Comparison of ENCODE assay signal across 28 cellular contexts in genomic region chr2:204205548-204205947, GRCh38.
DNase-seq lines count a peak whose midpoint lies in the region; ATAC-seq, FAIRE-seq and TF ChIP-seq lines count a peak whose summit lies in the region.
"Had no signal": no experiment of that assay in that cellular context is flagged by ENCODE, and none has a peak within 500 bp of the region (broad histone marks: within the 10 kb centered on the region; RNA-seq: fewer than 3 reads in every experiment).

No MANE protein-coding gene starts in this region.

- no peak for TF ChIP-seq POLR2A in H1 (IDR thresholded peaks at IDR 0.05; ENCODE audit: control extremely low read depth in 1 of 2, low read depth in 2 of 2, low read length in 2 of 2)

- H2AFZ ChIP-seq in H1 (ENCODE audit: low read length): no peak overlapping the region
- H2AFZ ChIP-seq: PC-9 had no signal

- H2BK5ac ChIP-seq in H1 (ENCODE audit: low read depth, low read length): no peak overlapping the region

- no peak overlapping the region for H3K18ac ChIP-seq in H1 (ENCODE audit: extremely low read depth, low read length)

- H3K4me3 ChIP-seq in HUES6 (ENCODE audit: low read depth, low read length): peak overlapping the region; percentile 21
- peak overlapping the region in 2 of 4 experiments; percentile 6 to 17; a peak in 1 of 8 replicates for H3K4me3 ChIP-seq in H1 (ENCODE audit: extremely low read depth in 1 of 4, insufficient read depth in 2 of 4, low read depth in 3 of 4, low read length in 4 of 4)
- H3K4me3 ChIP-seq: A549, left lung, PC-9, tibial artery had no signal

- no peak overlapping the region for H2AK5ac ChIP-seq in H1 (ENCODE audit: low read depth, low read length)

- DNase-seq in D341Med (ENCODE audit: low spot score): peak; percentile 82
- DNase-seq in H1 (ENCODE audit: low read depth in 1 of 2, low spot score in 2 of 2): peak; percentile 56 to 82
- DNase-seq in left kidney (ENCODE audit: low read depth, low spot score): peak; percentile 81
- no peak for DNase-seq in NCI-H2029 treated with DMSO at 0.1 percent for 48 hours (lab: John Stamatoyannopoulos, UW)
- no peak for DNase-seq in KBM-7
- DNase-seq: activated CD4-positive, alpha-beta memory T cell treated with anti-CD3 and anti-CD28 coated beads for 36 hours; activated CD4-positive, CD25-positive, alpha-beta regulatory T cell; activated CD8-positive, alpha-beta memory T cell treated with anti-CD3 and anti-CD28 coated beads, Interleukin-2, amount 50 U/mL, for 4 hours; activated naive CD4-positive, alpha-beta T cell treated with anti-CD3 and anti-CD28 coated beads, Interleukin-2, amount 50 U/mL, for 16 hours; amygdala; erythroblast; head of caudate nucleus; immature natural killer cell; left lung; MV-4-11; NCI-H510A; nucleus accumbens; PC-9; SHP77; SW 1271; T1000; tibial artery had no signal

- no peak overlapping the region for H3K4ac ChIP-seq in H1 (replicated peaks; ENCODE audit: insufficient read length, low read depth, low read length)

- in situ Hi-C loops in KBM-7 (cut with MboI; ENCODE audit: low pct_unique_long_range_greater_than_20kb, low sequenced_read_pairs): no loop called here

- H3K9ac ChIP-seq in HUES6 (ENCODE audit: low read length) (peak overlapping the region; percentile 62), H1 (replicated peaks in 1 of 4; ENCODE audit: extremely low read depth in 1 of 4, low read depth in 3 of 4, low read length in 3 of 4) (no peak overlapping the region)

- ATAC-seq in HG02763 (IDR thresholded peaks at IDR 0.05; ENCODE audit: unreplicated experiment): no peak
- no peak for ATAC-seq in HG03571 (IDR thresholded peaks at IDR 0.05; ENCODE audit: unreplicated experiment)
- ATAC-seq: A549, left lung had no signal

- no peak overlapping the region for H4K5ac ChIP-seq in H1 (ENCODE audit: insufficient read length, low read depth, low read length)

- H3K79me2 ChIP-seq in H1 (ENCODE audit: control insufficient read depth in 1 of 2, insufficient read depth in 2 of 2, low read length in 2 of 2): no peaks in the 10 kb centered on the region

- no peak overlapping the region for H2BK12ac ChIP-seq in H1 (ENCODE audit: low read depth, low read length)

- no peak; a peak in 1 of 3 replicates for TF ChIP-seq EP300 in H1 (IDR thresholded peaks at IDR 0.05; ENCODE audit: borderline replicate concordance in 1 of 2, low read depth in 2 of 2, low read length in 2 of 2)

- no peak overlapping the region for H3K56ac ChIP-seq in H1 (replicated peaks; ENCODE audit: insufficient read length, low read depth, low read length)

- H3K9me3 ChIP-seq in HUES6 (ENCODE audit: control insufficient read depth, insufficient read depth, low read depth, low read length): peaks cover 3% of the 10 kb centered on the region; the same call in 1 of the 2 replicates
- H3K9me3 ChIP-seq in H1 (ENCODE audit: insufficient read depth in 2 of 2, low read depth in 1 of 2, low read length in 1 of 2): no peaks in the 10 kb centered on the region
- H3K9me3 ChIP-seq: A549, left lung, tibial artery had no signal

- H3K4me2 ChIP-seq in H1 (ENCODE audit: insufficient read depth in 1 of 2, low read depth in 2 of 2, low read length in 2 of 2): peak overlapping the region; percentile 22 to 33; a peak in 2 of 4 replicates
- H3K4me2 ChIP-seq: A549, PC-9 had no signal

- H2BK120ac ChIP-seq in H1 (replicated peaks; ENCODE audit: low read depth, low read length): no peak overlapping the region

- peaks cover 25% of the 10 kb centered on the region for H3K4me1 ChIP-seq in HUES6 (ENCODE audit: control insufficient read depth, insufficient read depth, low read length)
- H3K4me1 ChIP-seq in H1 (replicated peaks in 1 of 4; ENCODE audit: control insufficient read depth in 3 of 4, insufficient read depth in 4 of 4, low read length in 3 of 4): peaks cover 0 to 7% (median 3%) of the 10 kb centered on the region in 4 experiments; a peak in 4 of 7 replicates
- H3K4me1 ChIP-seq: A549, left lung, tibial artery had no signal

- no peak overlapping the region for H3K23ac ChIP-seq in H1 (ENCODE audit: insufficient read length)

- no peak overlapping the region for H4K91ac ChIP-seq in H1 (replicated peaks; ENCODE audit: insufficient read length, low read length)

- no peak overlapping the region for H3K14ac ChIP-seq in H1 (ENCODE audit: insufficient read length)

- H3K27me3 ChIP-seq in HUES6 (ENCODE audit: control insufficient read depth, insufficient read depth, low read length): no peaks in the 10 kb centered on the region
- peaks cover 1 to 9% (median 4%) of the 10 kb centered on the region in 4 experiments; a peak in 5 of 7 replicates for H3K27me3 ChIP-seq in H1 (replicated peaks in 1 of 4; ENCODE audit: control insufficient read depth in 3 of 4, extremely low read depth in 1 of 4, insufficient read depth in 3 of 4, low read length in 3 of 4)
- H3K27me3 ChIP-seq: left lung, tibial artery had no signal

- TF ChIP-seq CTCF in H1 (IDR thresholded peaks at IDR 0.05; ENCODE audit: control extremely low read depth in 1 of 3, insufficient read depth in 1 of 3, low read depth in 1 of 3, low read length in 3 of 3): no peak

- H2BK20ac ChIP-seq in H1 (ENCODE audit: low read length): no peak overlapping the region

- 8% methylated on average over 7 of the region's 7 CpGs; no CpG with 5 or more reads in 1 of the 2 experiments for WGBS in H1 (ENCODE audit: extremely low coverage in 1 of 2, insufficient coverage in 1 of 2, insufficient read length in 1 of 2, insufficient replicate concordance in 2 of 2, low coverage in 1 of 2, low lambda C conversion rate in 2 of 2, missing lambda C conversion rate in 1 of 2), 2 experiments

- POLR2A ChIA-PET in H1 (lab: Charles Lee; ENCODE audit: partially characterized antibody): no interaction called here

- no peaks in the 10 kb centered on the region; the same call in 1 of the 2 replicates for H3K23me2 ChIP-seq in H1 (ENCODE audit: low read depth, low read length)

- no peak for TF ChIP-seq RAD21 in H1 (IDR thresholded peaks at IDR 0.05 in 1 of 2, conservative IDR thresholded peaks at IDR 0.05 in 1 of 2; ENCODE audit: low read depth in 2 of 2, low read length in 2 of 2)

- H4K8ac ChIP-seq in H1 (ENCODE audit: extremely low read depth, insufficient read depth, low read length): no peak overlapping the region

- H3K27ac ChIP-seq in HUES6 (ENCODE audit: low read depth, low read length) (peak overlapping the region; percentile 88; the same call in 1 of the 2 replicates), H1 (ENCODE audit: low read depth, low read length) (no peak overlapping the region)
- H3K27ac ChIP-seq: A549, left lung, PC-9, tibial artery had no signal

- H3K36me3 ChIP-seq in HUES6 (ENCODE audit: control insufficient read depth, insufficient read depth, low read length): peaks cover 2% of the 10 kb centered on the region; the same call in 1 of the 2 replicates
- H3K36me3 ChIP-seq in H1 (ENCODE audit: control insufficient read depth in 2 of 4, insufficient read depth in 4 of 4, low read length in 3 of 4): no peaks in the 10 kb centered on the region
- H3K36me3 ChIP-seq: left lung, tibial artery had no signal

- no peaks in the 10 kb centered on the region for H4K20me1 ChIP-seq in H1 (replicated peaks in 1 of 2; ENCODE audit: control insufficient read depth in 1 of 2, insufficient read depth in 2 of 2, low read length in 2 of 2)

- CTCF ChIA-PET in H1 (lab: Charles Lee; ENCODE audit: partially characterized antibody): interaction anchor here (1.0 to 1.6 kb wide), 3 partner anchors 9 to 61 kb away, joined by 4 to 6 read pairs (median 4); no protein-coding TSS in a partner anchor

- no peak overlapping the region for H2BK15ac ChIP-seq in H1 (ENCODE audit: low read length)

- peak; percentile 82 for FAIRE-seq in H1 (lab: Jason Lieb, UNC)
- FAIRE-seq: A549, bronchial epithelial cell, GM18507 had no signal

- H3K79me1 ChIP-seq in H1 (ENCODE audit: low read depth, low read length): no peaks in the 10 kb centered on the region

TF ChIP-seq in H1, 55 proteins besides CTCF, POLR2A, EP300 and RAD21 (continues in another document):
- no peak for TF ChIP-seq KDM4A (IDR thresholded peaks at IDR 0.05; ENCODE audit: low read depth, low read length, severe bottlenecking)
- no peak for TF ChIP-seq CHD1 (IDR thresholded peaks at IDR 0.05; ENCODE audit: low read depth, low read length)

Comparison
In these comparisons a context has a peak if more than half of its experiments do, and no peak if none do; other contexts are left out.
1. DNase-seq: peak in D341Med (single experiment), H1 (2 of 2) and left kidney (single experiment); none in NCI-H2029 treated with DMSO at 0.1 percent for 48 hours (single experiment) and KBM-7 (single experiment).